Comparison of ENCODE assay signal across 1 cellular context in genomic region chr19:13747098-13747453, GRCh38.
TF ChIP-seq lines count a peak whose summit lies in the region.

No MANE protein-coding gene starts in this region.

TF ChIP-seq in IMR-90, 13 proteins besides CTCF, POLR2A, EP300 and RAD21 (continued from another document):
- no peak for TF ChIP-seq CHD1 (IDR thresholded peaks at IDR 0.05; ENCODE audit: low read depth, low read length)
- TF ChIP-seq MAZ (IDR thresholded peaks at IDR 0.05; ENCODE audit: borderline replicate concordance, low read depth, low read length), result no peak
- TF ChIP-seq CEBPB (IDR thresholded peaks at IDR 0.05; ENCODE audit: low read depth, low read length), result no peak
- no peak for TF ChIP-seq SMC3 (IDR thresholded peaks at IDR 0.05; ENCODE audit: low read depth, low read length)
- TF ChIP-seq NFE2L2 (IDR thresholded peaks at IDR 0.05; ENCODE audit: low read depth, low read length), result no peak
- TF ChIP-seq RCOR1 (IDR thresholded peaks at IDR 0.05; ENCODE audit: insufficient replicate concordance, low read length), result no peak
- no peak for TF ChIP-seq BHLHE40 (IDR thresholded peaks at IDR 0.05; ENCODE audit: low read depth, low read length)
- TF ChIP-seq, protein P1, sequence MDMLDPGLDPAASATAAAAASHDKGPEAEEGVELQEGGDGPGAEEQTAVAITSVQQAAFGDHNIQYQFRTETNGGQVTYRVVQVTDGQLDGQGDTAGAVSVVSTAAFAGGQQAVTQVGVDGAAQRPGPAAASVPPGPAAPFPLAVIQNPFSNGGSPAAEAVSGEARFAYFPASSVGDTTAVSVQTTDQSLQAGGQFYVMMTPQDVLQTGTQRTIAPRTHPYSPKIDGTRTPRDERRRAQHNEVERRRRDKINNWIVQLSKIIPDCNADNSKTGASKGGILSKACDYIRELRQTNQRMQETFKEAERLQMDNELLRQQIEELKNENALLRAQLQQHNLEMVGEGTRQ (IDR thresholded peaks at IDR 0.05; ENCODE audit: low read depth, low read length), result no peak
